Comparison of ENCODE assay signal across 2 cellular contexts in the genomic region with DNA sequence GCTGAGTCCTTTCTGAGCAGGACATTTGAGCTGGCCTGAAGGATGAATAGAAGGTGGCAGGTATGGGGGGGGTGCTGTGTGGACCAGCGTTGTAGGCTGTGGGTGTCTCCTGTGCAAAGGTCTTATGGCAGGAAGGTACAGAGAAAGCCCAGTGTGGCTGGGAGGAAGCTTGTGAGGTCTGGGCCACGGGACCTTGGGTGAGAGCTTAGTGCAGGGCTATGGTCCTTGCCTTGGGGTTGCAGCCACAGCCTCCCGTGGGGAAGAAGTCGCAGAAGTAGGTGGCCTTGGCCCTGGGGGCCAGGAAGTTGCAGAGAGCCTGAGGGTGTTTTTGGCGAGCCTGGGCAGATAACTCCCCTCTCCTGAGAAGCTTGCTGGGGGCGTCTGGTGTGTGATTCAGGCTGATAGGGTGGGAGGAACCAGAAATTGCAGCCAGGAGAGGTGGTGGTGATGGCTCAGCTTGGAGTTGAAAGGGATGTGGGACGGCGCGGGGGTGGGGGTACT.
TF ChIP-seq lines count a peak whose summit lies in the region.

No MANE protein-coding gene starts in this region.

TF ChIP-seq in GM12878, 131 proteins besides CTCF, POLR2A, EP300 and RAD21:
- TF ChIP-seq ETV6 (conservative IDR thresholded peaks at IDR 0.05 in 1 of 2, IDR thresholded peaks at IDR 0.05 in 1 of 2; ENCODE audit: borderline replicate concordance in 1 of 2, low read depth in 1 of 2) (peak in 1 of 2 experiments; percentile 6; a peak in 1 of 4 replicates), PAX8 (IDR thresholded peaks at IDR 0.05) (no peak), STAT1 (conservative IDR thresholded peaks at IDR 0.05) (no peak), HDGF (IDR thresholded peaks at IDR 0.05) (0 out of 2 replicates have a peak, but pooled peaks have one; percentile 40)
- TF ChIP-seq, protein P1, sequence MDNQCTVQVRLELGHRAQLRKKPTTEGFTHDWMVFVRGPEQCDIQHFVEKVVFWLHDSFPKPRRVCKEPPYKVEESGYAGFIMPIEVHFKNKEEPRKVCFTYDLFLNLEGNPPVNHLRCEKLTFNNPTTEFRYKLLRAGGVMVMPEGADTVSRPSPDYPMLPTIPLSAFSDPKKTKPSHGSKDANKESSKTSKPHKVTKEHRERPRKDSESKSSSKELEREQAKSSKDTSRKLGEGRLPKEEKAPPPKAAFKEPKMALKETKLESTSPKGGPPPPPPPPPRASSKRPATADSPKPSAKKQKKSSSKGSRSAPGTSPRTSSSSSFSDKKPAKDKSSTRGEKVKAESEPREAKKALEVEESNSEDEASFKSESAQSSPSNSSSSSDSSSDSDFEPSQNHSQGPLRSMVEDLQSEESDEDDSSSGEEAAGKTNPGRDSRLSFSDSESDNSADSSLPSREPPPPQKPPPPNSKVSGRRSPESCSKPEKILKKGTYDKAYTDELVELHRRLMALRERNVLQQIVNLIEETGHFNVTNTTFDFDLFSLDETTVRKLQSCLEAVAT (IDR thresholded peaks at IDR 0.05): 0 out of 2 replicates have a peak, but pooled peaks have one; percentile 41
- TF ChIP-seq, protein P2, sequence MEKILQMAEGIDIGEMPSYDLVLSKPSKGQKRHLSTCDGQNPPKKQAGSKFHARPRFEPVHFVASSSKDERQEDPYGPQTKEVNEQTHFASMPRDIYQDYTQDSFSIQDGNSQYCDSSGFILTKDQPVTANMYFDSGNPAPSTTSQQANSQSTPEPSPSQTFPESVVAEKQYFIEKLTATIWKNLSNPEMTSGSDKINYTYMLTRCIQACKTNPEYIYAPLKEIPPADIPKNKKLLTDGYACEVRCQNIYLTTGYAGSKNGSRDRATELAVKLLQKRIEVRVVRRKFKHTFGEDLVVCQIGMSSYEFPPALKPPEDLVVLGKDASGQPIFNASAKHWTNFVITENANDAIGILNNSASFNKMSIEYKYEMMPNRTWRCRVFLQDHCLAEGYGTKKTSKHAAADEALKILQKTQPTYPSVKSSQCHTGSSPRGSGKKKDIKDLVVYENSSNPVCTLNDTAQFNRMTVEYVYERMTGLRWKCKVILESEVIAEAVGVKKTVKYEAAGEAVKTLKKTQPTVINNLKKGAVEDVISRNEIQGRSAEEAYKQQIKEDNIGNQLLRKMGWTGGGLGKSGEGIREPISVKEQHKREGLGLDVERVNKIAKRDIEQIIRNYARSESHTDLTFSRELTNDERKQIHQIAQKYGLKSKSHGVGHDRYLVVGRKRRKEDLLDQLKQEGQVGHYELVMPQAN (conservative IDR thresholded peaks at IDR 0.05): 0 out of 2 replicates have a peak, but pooled peaks have one; percentile 26
- TF ChIP-seq, protein P3, sequence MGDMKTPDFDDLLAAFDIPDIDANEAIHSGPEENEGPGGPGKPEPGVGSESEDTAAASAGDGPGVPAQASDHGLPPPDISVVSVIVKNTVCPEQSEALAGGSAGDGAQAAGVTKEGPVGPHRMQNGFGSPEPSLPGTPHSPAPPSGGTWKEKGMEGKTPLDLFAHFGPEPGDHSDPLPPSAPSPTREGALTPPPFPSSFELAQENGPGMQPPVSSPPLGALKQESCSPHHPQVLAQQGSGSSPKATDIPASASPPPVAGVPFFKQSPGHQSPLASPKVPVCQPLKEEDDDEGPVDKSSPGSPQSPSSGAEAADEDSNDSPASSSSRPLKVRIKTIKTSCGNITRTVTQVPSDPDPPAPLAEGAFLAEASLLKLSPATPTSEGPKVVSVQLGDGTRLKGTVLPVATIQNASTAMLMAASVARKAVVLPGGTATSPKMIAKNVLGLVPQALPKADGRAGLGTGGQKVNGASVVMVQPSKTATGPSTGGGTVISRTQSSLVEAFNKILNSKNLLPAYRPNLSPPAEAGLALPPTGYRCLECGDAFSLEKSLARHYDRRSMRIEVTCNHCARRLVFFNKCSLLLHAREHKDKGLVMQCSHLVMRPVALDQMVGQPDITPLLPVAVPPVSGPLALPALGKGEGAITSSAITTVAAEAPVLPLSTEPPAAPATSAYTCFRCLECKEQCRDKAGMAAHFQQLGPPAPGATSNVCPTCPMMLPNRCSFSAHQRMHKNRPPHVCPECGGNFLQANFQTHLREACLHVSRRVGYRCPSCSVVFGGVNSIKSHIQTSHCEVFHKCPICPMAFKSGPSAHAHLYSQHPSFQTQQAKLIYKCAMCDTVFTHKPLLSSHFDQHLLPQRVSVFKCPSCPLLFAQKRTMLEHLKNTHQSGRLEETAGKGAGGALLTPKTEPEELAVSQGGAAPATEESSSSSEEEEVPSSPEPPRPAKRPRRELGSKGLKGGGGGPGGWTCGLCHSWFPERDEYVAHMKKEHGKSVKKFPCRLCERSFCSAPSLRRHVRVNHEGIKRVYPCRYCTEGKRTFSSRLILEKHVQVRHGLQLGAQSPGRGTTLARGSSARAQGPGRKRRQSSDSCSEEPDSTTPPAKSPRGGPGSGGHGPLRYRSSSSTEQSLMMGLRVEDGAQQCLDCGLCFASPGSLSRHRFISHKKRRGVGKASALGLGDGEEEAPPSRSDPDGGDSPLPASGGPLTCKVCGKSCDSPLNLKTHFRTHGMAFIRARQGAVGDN (IDR thresholded peaks at IDR 0.05): no peak

TF ChIP-seq in HepG2, 621 proteins besides CTCF, POLR2A, EP300 and RAD21:
- TF ChIP-seq ARHGAP35 (CRISPR knock-in tag; IDR thresholded peaks at IDR 0.05; ENCODE audit: borderline replicate concordance): no peak
- TF ChIP-seq, protein P4, sequence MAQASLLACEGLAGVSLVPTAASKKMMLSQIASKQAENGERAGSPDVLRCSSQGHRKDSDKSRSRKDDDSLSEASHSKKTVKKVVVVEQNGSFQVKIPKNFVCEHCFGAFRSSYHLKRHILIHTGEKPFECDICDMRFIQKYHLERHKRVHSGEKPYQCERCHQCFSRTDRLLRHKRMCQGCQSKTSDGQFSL (CRISPR knock-in tag; IDR thresholded peaks at IDR 0.05): peak; percentile 77; the same call in 1 of the 2 replicates
